17 cellular contexts compared by ENCODE assay signal in the genomic region with DNA sequence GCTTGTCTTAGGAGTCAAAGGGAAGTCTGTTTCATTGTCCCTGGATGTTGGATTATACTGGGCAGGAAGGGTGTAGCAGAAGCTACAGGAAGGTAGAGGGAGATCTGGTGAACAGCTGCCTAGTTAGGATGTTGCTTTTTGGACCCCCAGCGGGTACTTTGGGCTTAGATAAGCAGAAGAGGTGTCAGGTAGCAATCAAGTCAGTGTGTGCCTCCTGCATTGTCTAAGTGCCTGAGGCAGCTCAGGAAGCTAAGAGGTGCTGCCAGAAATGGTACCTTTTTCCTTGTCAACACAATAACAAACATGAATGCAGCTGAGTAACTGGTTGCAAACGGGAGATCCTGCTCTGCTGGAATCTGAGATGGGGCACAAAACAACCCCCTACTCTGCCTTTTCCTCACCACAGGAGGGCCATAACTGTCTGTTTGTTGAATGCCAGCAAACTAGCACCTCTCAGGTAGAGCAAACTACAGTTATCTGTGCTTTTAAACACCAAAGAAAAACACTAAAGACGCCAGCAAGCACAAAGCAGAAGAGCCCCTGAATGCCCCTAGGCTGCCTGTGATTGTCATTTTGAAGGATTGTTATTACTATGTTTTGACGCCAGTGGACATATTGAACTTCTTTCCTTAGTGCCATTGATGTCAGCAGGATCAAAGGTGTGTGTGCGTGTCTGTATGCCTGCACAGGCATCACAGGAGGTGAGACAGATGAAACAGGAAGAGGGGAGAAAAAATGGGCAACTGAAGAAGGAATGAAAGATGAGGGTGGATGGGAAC.
"Had no signal": no experiment of that assay in that cellular context is flagged by ENCODE, and none has a peak within 500 bp of the region (broad histone marks: within the 10 kb centered on the region; RNA-seq: fewer than 3 reads in every experiment).

No MANE protein-coding gene starts in this region.

- H3K27me3 ChIP-seq: right lobe of liver, spleen, transverse colon had no signal

- H3K36me3 ChIP-seq: prostate gland, right lobe of liver, spleen, transverse colon had no signal

- DNase-seq: activated CD8-positive, alpha-beta memory T cell treated with anti-CD3 and anti-CD28 coated beads, Interleukin-2, amount 10 ng/mL, durations not matched to agents 7 days and 5 days; activated effector memory CD4-positive, alpha-beta T cell treated with Interleukin-2 at 50 U/mL for 16 hours; activated T-cell treated with anti-CD3 and anti-CD28 coated beads, Interleukin-2, amount 50 U/mL, for 24 hours; anterior cingulate cortex; cerebellar nuclear complex; effector memory CD8-positive, alpha-beta T cell; hypothalamus; mucosa of descending colon; naive thymus-derived CD8-positive, alpha-beta T cell; nucleus accumbens; right lobe of liver; spleen; stimulated activated CD4-positive, alpha-beta T cell treated with anti-CD3 and anti-CD28 coated beads, Interleukin-1b, Interleukin-23, amount 100 ng/mL, for 48 hours; stimulated activated naive B cell treated with anti-CD40 and anti-IgM and Interleukin-4, amounts not matched to agents 10 μg/mL and 1 μg/mL and 100 μg/mL, for 72 hours; transverse colon had no signal

- H3K4me3 ChIP-seq: mucosa of descending colon, prostate gland, right lobe of liver, spleen, transverse colon had no signal

- H3K27ac ChIP-seq: prostate gland, right lobe of liver, spleen, transverse colon had no signal

- H3K4me1 ChIP-seq: prostate gland, right lobe of liver, spleen, transverse colon had no signal

- H3K9me3 ChIP-seq: mucosa of descending colon, prostate gland, right lobe of liver, transverse colon had no signal

- ATAC-seq: activated CD4-positive, CD25-positive, alpha-beta regulatory T cell treated with anti-CD3 and anti-CD28 coated beads, Interleukin-2, amount 50 U/mL, for 24 hours; activated CD8-positive, alpha-beta memory T cell treated with anti-CD3 and anti-CD28 coated beads, Interleukin-2, amount 10 ng/mL, durations not matched to agents 7 days and 5 days; effector memory CD8-positive, alpha-beta T cell; mucosa of descending colon; naive thymus-derived CD8-positive, alpha-beta T cell; right lobe of liver; stimulated activated naive B cell treated with anti-CD40 and anti-IgM and Interleukin-4, amounts not matched to agents 10 μg/mL and 1 μg/mL and 100 μg/mL, for 72 hours had no signal
